ENCODE assay signal across 32 cellular contexts in genomic region chr18:63590368-63590767, GRCh38. TPM values are rescaled to one million over a fixed set of nuclear protein-coding genes. Genes with fewer than 3 reads are reported as not detected.
DNase-seq lines count a peak whose midpoint lies in the region; ATAC-seq and TF ChIP-seq lines count a peak whose summit lies in the region.
"Had no signal": no experiment of that assay in that cellular context is flagged by ENCODE, and none has a peak within 500 bp of the region (broad histone marks: within the 10 kb centered on the region; RNA-seq: fewer than 3 reads in every experiment).

No MANE protein-coding gene starts in this region.

- TF ChIP-seq POLR2A in spleen (IDR thresholded peaks at IDR 0.05), result no peak

- intact Hi-C loops in CD14-positive monocyte (cut with micrococcal nuclease) (no loop called here), spleen (cut with DNase I; ENCODE audit: low total_unique reads) (no loop called here), heart right ventricle (cut with DNase I) (no loop called here)

- 42 to 86% (median 56%) methylated on average over 1 to 2 of the region's 2 CpGs for WGBS in spleen, 5 donors
- WGBS in heart right ventricle, 2 donors, result 68 to 80% methylated on average over 2 of the region's 2 CpGs

- H3K4me1 ChIP-seq in spleen (peaks cover 0 to 4% (median 0%) of the 10 kb centered on the region in 6 donors), heart right ventricle (peaks cover 0 to 5% (median 0%) of the 10 kb centered on the region in 9 donors)
- H3K4me1 ChIP-seq: parathyroid adenoma, tibial nerve had no signal

- peaks cover 35% of the 10 kb centered on the region for H3K4me1 Mint-ChIP-seq in CD14-positive monocyte
- no peaks in the 10 kb centered on the region for H3K4me1 Mint-ChIP-seq in activated CD4-positive, alpha-beta T cell treated with anti-CD3 and anti-CD28 coated beads, Interleukin-2, amount 10 ng/mL, durations not matched to agents 7 days and 5 days
- H3K4me1 Mint-ChIP-seq: CD4-positive, alpha-beta memory T cell; memory B cell; naive B cell had no signal

- H3K9me3 ChIP-seq in spleen (no peaks in the 10 kb centered on the region), heart right ventricle (no peaks in the 10 kb centered on the region)
- H3K9me3 ChIP-seq: tibial nerve had no signal

- peak; percentile 64 for DNase-seq in CD14-positive monocyte (ENCODE audit: low spot score)
- peak; percentile 29 for DNase-seq in LHCN-M2 (ENCODE audit: low read depth)
- DNase-seq in SIG-M5 (lab: John Stamatoyannopoulos, UW), result peak; percentile 63
- peak; percentile 4 for DNase-seq in fibroblast of villous mesenchyme (ENCODE audit: low read depth)
- DNase-seq in activated CD4-positive, alpha-beta T cell treated with anti-CD3 and anti-CD28 coated beads, Interleukin-2, amount 10 ng/mL, durations not matched to agents 7 days and 5 days, result no peak
- no peak for DNase-seq in spleen
- DNase-seq in heart right ventricle, result no peak
- DNase-seq: activated CD4-positive, alpha-beta T cell treated with anti-CD3 and anti-CD28 coated beads, Interleukin-2, amount 50 U/mL, for 4 hours; activated effector memory CD4-positive, alpha-beta T cell treated with anti-CD3 and anti-CD28 coated beads, Interleukin-2, amount 50 U/mL, for 16 hours; CD4-positive, alpha-beta memory T cell; GOT3; naive B cell; NCI-H1092 treated with DMSO at 0.1 percent for 48 hours; NCI-H2081 treated with DMSO at 0.1 percent for 48 hours; NCI-H446 treated with DMSO at 0.1 percent for 48 hours; NK-92 treated with Interleukin-12 subunit alpha and Interleukin-12 subunit beta, amount 100 ng/mL, for 24 hours; Right ventricle myocardium superior; stimulated activated CD4-positive, alpha-beta T cell treated with anti-CD3 and anti-CD28 coated beads, Interleukin-2, amount 100 ng/mL, for 48 hours; stimulated activated naive CD4-positive, alpha-beta T cell treated with Interleukin-2 at 50 U/mL for 16 hours; WERI-Rb-1 had no signal

- peak overlapping the region in 2 of 8 donors; percentile 4 to 43 for H3K27ac ChIP-seq in spleen
- H3K27ac ChIP-seq in heart right ventricle, result no peak overlapping the region
- H3K27ac ChIP-seq: parathyroid adenoma, skin epidermis, tibial nerve, WERI-Rb-1 had no signal

- H3K27me3 ChIP-seq in spleen (replicated peaks in 1 of 7) (peaks cover 0 to 4% (median 0%) of the 10 kb centered on the region in 7 donors), heart right ventricle (peaks cover 0 to 3% (median 0%) of the 10 kb centered on the region in 7 donors)
- H3K27me3 ChIP-seq: tibial nerve had no signal

- H3K36me3 ChIP-seq in spleen (no peaks in the 10 kb centered on the region), heart right ventricle (no peaks in the 10 kb centered on the region)
- H3K36me3 ChIP-seq: tibial nerve, WERI-Rb-1 had no signal

- POLR2A ChIA-PET in activated CD4-positive, alpha-beta T cell treated with anti-CD3 and anti-CD28 coated beads, Interleukin-2, amount 10 ng/mL, durations not matched to agents 7 days and 5 days (lab: Charles Lee), result no interaction called here

- no peak overlapping the region for H3K4me3 ChIP-seq in fibroblast of villous mesenchyme (ENCODE audit: low read depth, low read length)
- H3K4me3 ChIP-seq in spleen, result no peak overlapping the region
- H3K4me3 ChIP-seq in heart right ventricle, result no peak overlapping the region
- H3K4me3 ChIP-seq: GM12878, K562, skin epidermis, tibial nerve had no signal

- H3K27ac Mint-ChIP-seq in CD14-positive monocyte, result peak overlapping the region; percentile 50 to 91 (median 83)
- no peak overlapping the region for H3K27ac Mint-ChIP-seq in activated CD4-positive, alpha-beta T cell treated with anti-CD3 and anti-CD28 coated beads, Interleukin-2, amount 10 ng/mL, durations not matched to agents 7 days and 5 days
- H3K27ac Mint-ChIP-seq: CD4-positive, alpha-beta memory T cell; dendritic cell treated with granulocyte-macrophage colony-stimulating factor and Interleukin-4, amounts not matched to agents 40 ng/mL and 50 ng/mL, for 4 days; memory B cell; naive B cell; T-helper 1 cell treated with Interleukin-12 subunit alpha and Interleukin-12 subunit beta and Interleukin-4 antibody, amounts not matched to agents 30 μg/mL and 1 μg/mL, for 36 hours had no signal

- H3K4me3 Mint-ChIP-seq in CD14-positive monocyte, result peak overlapping the region; percentile 38 to 53
- H3K4me3 Mint-ChIP-seq in activated CD4-positive, alpha-beta T cell treated with anti-CD3 and anti-CD28 coated beads, Interleukin-2, amount 10 ng/mL, durations not matched to agents 7 days and 5 days, result no peak overlapping the region
- H3K4me3 Mint-ChIP-seq: CD4-positive, alpha-beta memory T cell; dendritic cell treated with granulocyte-macrophage colony-stimulating factor and Interleukin-4, amounts not matched to agents 40 ng/mL and 50 ng/mL, for 4 days; memory B cell; naive B cell; T-helper 1 cell treated with Interleukin-12 subunit alpha and Interleukin-12 subunit beta and Interleukin-4 antibody, amounts not matched to agents 30 μg/mL and 1 μg/mL, for 36 hours had no signal

- CTCF ChIA-PET in activated CD4-positive, alpha-beta T cell treated with anti-CD3 and anti-CD28 coated beads, Interleukin-2, amount 10 ng/mL, durations not matched to agents 7 days and 5 days (lab: Charles Lee), result no interaction called here

- peaks cover 0 to 3% of the 10 kb centered on the region in 2 donors for H3K36me3 Mint-ChIP-seq in CD14-positive monocyte
- H3K36me3 Mint-ChIP-seq in activated CD4-positive, alpha-beta T cell treated with anti-CD3 and anti-CD28 coated beads, Interleukin-2, amount 10 ng/mL, durations not matched to agents 7 days and 5 days (ENCODE audit: low read depth), result no peaks in the 10 kb centered on the region
- H3K36me3 Mint-ChIP-seq: CD4-positive, alpha-beta memory T cell; memory B cell; naive B cell had no signal

- H3K27me3 Mint-ChIP-seq in CD14-positive monocyte (ENCODE audit: low read depth in 3 of 3), result peaks cover 0 to 1% (median 0%) of the 10 kb centered on the region in 3 donors
- H3K27me3 Mint-ChIP-seq in activated CD4-positive, alpha-beta T cell treated with anti-CD3 and anti-CD28 coated beads, Interleukin-2, amount 10 ng/mL, durations not matched to agents 7 days and 5 days, result peaks cover 5% of the 10 kb centered on the region
- H3K27me3 Mint-ChIP-seq: dendritic cell treated with granulocyte-macrophage colony-stimulating factor and Interleukin-4, amounts not matched to agents 40 ng/mL and 50 ng/mL, for 4 days had no signal

- H3K9me3 Mint-ChIP-seq in CD14-positive monocyte, result peaks cover 3 to 13% (median 7%) of the 10 kb centered on the region in 7 donors
- H3K9me3 Mint-ChIP-seq in activated CD4-positive, alpha-beta T cell treated with anti-CD3 and anti-CD28 coated beads, Interleukin-2, amount 10 ng/mL, durations not matched to agents 7 days and 5 days, result no peaks in the 10 kb centered on the region
- H3K9me3 Mint-ChIP-seq: T-helper 1 cell treated with Interleukin-12 subunit alpha and Interleukin-12 subunit beta and Interleukin-4 antibody, amounts not matched to agents 30 μg/mL and 1 μg/mL, for 36 hours had no signal

- TF ChIP-seq CTCF in CD14-positive monocyte (IDR thresholded peaks at IDR 0.05) (no peak), fibroblast of villous mesenchyme (IDR thresholded peaks at IDR 0.05; ENCODE audit: insufficient read depth, low read depth, low read length) (no peak), spleen (IDR thresholded peaks at IDR 0.05 in 8 of 11, conservative IDR thresholded peaks at IDR 0.05 in 3 of 11) (no peak), heart right ventricle (IDR thresholded peaks at IDR 0.05) (no peak)

- ATAC-seq in HG03097 (IDR thresholded peaks at IDR 0.05; ENCODE audit: low FRiP score, unreplicated experiment), result no peak
- no peak for ATAC-seq in heart right ventricle
- ATAC-seq: GM12878, K562 had no signal

RNA-seq across cellular contexts. Expression of gene SERPINB13, which starts 3.2 kb away (rescaled TPM):
- polyA plus RNA-seq in CD14-positive monocyte, result not detected
- not detected in 2 replicates for total RNA-seq in LHCN-M2 (2014; rRNA removed)
- polyA plus RNA-seq in LHCN-M2 (2012), result not detected
- not detected in 2 replicates for total RNA-seq in fibroblast of villous mesenchyme
- not detected for total RNA-seq in activated CD4-positive, alpha-beta T cell treated with anti-CD3 and anti-CD28 coated beads, Interleukin-2, amount 10 ng/mL, durations not matched to agents 7 days and 5 days
- not detected for total RNA-seq in spleen
- under 1 TPM in 1 of 3 donors, not detected in 2; 0.16 TPM for polyA plus RNA-seq in spleen
- total RNA-seq in heart right ventricle, result not detected
- polyA plus RNA-seq in heart right ventricle, result under 1 TPM in 1 of 2 donors, not detected in 1; 0.04 TPM
- total RNA-seq: CD4-positive, alpha-beta memory T cell; endothelial cell of umbilical vein; GM12878; K562; Right ventricle myocardium superior; tibial nerve had no signal
- polyA plus RNA-seq: CD4-positive, alpha-beta memory T cell; endothelial cell of umbilical vein; GM12878; K562 had no signal

RNA-seq across cellular contexts. Expression of gene SERPINB12, which starts 48.2 kb away (rescaled TPM):
- not detected for polyA plus RNA-seq in CD14-positive monocyte
- total RNA-seq in LHCN-M2 (2014; rRNA removed), result 0.29 TPM in 1 of 2 replicates, not detected in the other
- 0.23 TPM for polyA plus RNA-seq in LHCN-M2 (2012)
- total RNA-seq in fibroblast of villous mesenchyme, result not detected in 2 replicates
- total RNA-seq in activated CD4-positive, alpha-beta T cell treated with anti-CD3 and anti-CD28 coated beads, Interleukin-2, amount 10 ng/mL, durations not matched to agents 7 days and 5 days, result not detected
- total RNA-seq in spleen, result not detected
- not detected for polyA plus RNA-seq in spleen
- total RNA-seq in heart right ventricle, result not detected
- polyA plus RNA-seq in heart right ventricle, result not detected
- total RNA-seq: CD4-positive, alpha-beta memory T cell; endothelial cell of umbilical vein; frontal cortex; GM12878; K562; Right ventricle myocardium superior; tibial nerve had no signal
- polyA plus RNA-seq: adipose tissue; CD4-positive, alpha-beta memory T cell; endothelial cell of umbilical vein; GM12878; K562 had no signal

RNA-seq across cellular contexts. Expression of gene SERPINB4, which starts 53.7 kb away (rescaled TPM):
- polyA plus RNA-seq in CD14-positive monocyte, result not detected
- total RNA-seq in LHCN-M2 (2014; rRNA removed), result not detected in 2 replicates
- polyA plus RNA-seq in LHCN-M2 (2012), result not detected
- total RNA-seq in fibroblast of villous mesenchyme, result not detected in 2 replicates
- total RNA-seq in activated CD4-positive, alpha-beta T cell treated with anti-CD3 and anti-CD28 coated beads, Interleukin-2, amount 10 ng/mL, durations not matched to agents 7 days and 5 days, result not detected
- total RNA-seq in spleen, result not detected
- polyA plus RNA-seq in spleen, result under 1 TPM in 1 of 3 donors, not detected in 2; 0.09 TPM
- not detected for total RNA-seq in heart right ventricle
- under 1 TPM in 1 of 2 donors, not detected in 1; 0.10 TPM for polyA plus RNA-seq in heart right ventricle
- total RNA-seq: CD4-positive, alpha-beta memory T cell; endothelial cell of umbilical vein; frontal cortex; GM12878; K562; Right ventricle myocardium superior; tibial nerve had no signal
- polyA plus RNA-seq: CD4-positive, alpha-beta memory T cell; endothelial cell of umbilical vein; GM12878; K562 had no signal

Comparison
In these comparisons a context has a peak if more than half of its experiments do, and no peak if none do; other contexts are left out.
1. DNase-seq: peak in CD14-positive monocyte (single experiment), LHCN-M2 (single experiment), SIG-M5 (single experiment) and fibroblast of villous mesenchyme (single experiment); none in activated CD4-positive, alpha-beta T cell treated with anti-CD3 and anti-CD28 coated beads, Interleukin-2, amount 10 ng/mL, durations not matched to agents 7 days and 5 days (single experiment), spleen (single experiment) and heart right ventricle (0 of 2).